9 cellular contexts compared by ENCODE assay signal in genomic region chrX:83535417-83536244, GRCh38. TPM values are rescaled to one million over a fixed set of nuclear protein-coding genes. Genes with fewer than 3 reads are reported as not detected.
A peak's percentile ranks its signal among the peaks of the same experiment; 100 is the strongest.
DNase-seq lines count a peak whose midpoint lies in the region; ATAC-seq and TF ChIP-seq lines count a peak whose summit lies in the region.
"Had no signal": no experiment of that assay in that cellular context is flagged by ENCODE, and none has a peak within 500 bp of the region (broad histone marks: within the 10 kb centered on the region; RNA-seq: fewer than 3 reads in every experiment).

No MANE protein-coding gene starts in this region.

- H3K9me3 ChIP-seq in CD4-positive, CD25-positive, alpha-beta regulatory T cell (ENCODE audit: control insufficient read depth in 2 of 2, low read length in 2 of 2) = no peaks in the 10 kb centered on the region
- H3K9me3 ChIP-seq in Karpas-422 (ENCODE audit: low read length) (peaks cover 3% of the 10 kb centered on the region; the same call in 1 of the 2 replicates), thyroid gland (no peaks in the 10 kb centered on the region)

- H3K4me1 ChIP-seq in CD4-positive, CD25-positive, alpha-beta regulatory T cell (ENCODE audit: control insufficient read depth, insufficient read depth, low read length, poor library complexity, severe bottlenecking) = no peaks in the 10 kb centered on the region
- H3K4me1 ChIP-seq in Karpas-422 (ENCODE audit: low read length) (no peaks in the 10 kb centered on the region), thyroid gland (peaks cover 3 to 6% of the 10 kb centered on the region in 2 donors)

- no peaks in the 10 kb centered on the region for H3K4me1 Mint-ChIP-seq in CD4-positive, CD25-positive, alpha-beta regulatory T cell
- H3K4me1 Mint-ChIP-seq in brain = peaks cover 10% of the 10 kb centered on the region

- TF ChIP-seq CTCF in brain (conservative IDR thresholded peaks at IDR 0.05) (no peak), thyroid gland (IDR thresholded peaks at IDR 0.05) (no peak)

- peak overlapping the region; percentile 32 for H3K4me2 ChIP-seq in Karpas-422 (ENCODE audit: low read depth, low read length, poor library complexity, severe bottlenecking)

- no peak overlapping the region for H3K27ac ChIP-seq in CD4-positive, CD25-positive, alpha-beta regulatory T cell (ENCODE audit: insufficient read depth, low read length, poor library complexity, severe bottlenecking)
- H3K27ac ChIP-seq in Karpas-422 (ENCODE audit: low read length) = no peak overlapping the region
- no peak overlapping the region for H3K27ac ChIP-seq in thyroid gland

- intact Hi-C loops in thyroid gland (cut with DNase I) = no loop called here

- no peaks in the 10 kb centered on the region for H4K20me1 ChIP-seq in Karpas-422 (ENCODE audit: insufficient read depth, low read depth, low read length)

- H3K4me3 Mint-ChIP-seq in CD4-positive, CD25-positive, alpha-beta regulatory T cell = peak overlapping the region; percentile 47 to 66 (median 56)
- peak overlapping the region in 4 of 5 experiments; percentile 41 to 86 (median 60) for H3K4me3 Mint-ChIP-seq in brain

- DNase-seq in CD4-positive, CD25-positive, alpha-beta regulatory T cell = peak in 1 of 3 donors; percentile 2
- DNase-seq in Karpas-422 = no peak
- DNase-seq in stimulated activated CD4-positive, alpha-beta T cell treated with anti-CD3 and anti-CD28 coated beads, Interleukin-1b, Interleukin-23, amount 100 ng/mL, for 48 hours = no peak
- DNase-seq in nucleus accumbens (lab: John Stamatoyannopoulos, UW) = no peak
- DNase-seq in GOT3 (lab: John Stamatoyannopoulos, UW) = no peak
- DNase-seq in thyroid gland = no peak

- TF ChIP-seq POLR2A in thyroid gland (IDR thresholded peaks at IDR 0.05) = no peak

- H3K79me2 ChIP-seq in Karpas-422 (ENCODE audit: low read length) = no peaks in the 10 kb centered on the region

- no peak for ATAC-seq in CD4-positive, CD25-positive, alpha-beta regulatory T cell (ENCODE audit: low read depth in 2 of 2)
- ATAC-seq in GM19372 (IDR thresholded peaks at IDR 0.05; ENCODE audit: low read depth, unreplicated experiment) = peak; percentile 73
- ATAC-seq: Right ventricle myocardium inferior had no signal

- H3K9ac ChIP-seq in Karpas-422 (ENCODE audit: low read length) = 0 out of 2 replicates have a peak overlapping the region, but pooled peaks have one; percentile 27

- peak overlapping the region; percentile 62; the same call in 1 of the 2 replicates for H2AFZ ChIP-seq in Karpas-422 (ENCODE audit: low read length)

- no peaks in the 10 kb centered on the region for H3K9me3 Mint-ChIP-seq in CD4-positive, CD25-positive, alpha-beta regulatory T cell
- no peaks in the 10 kb centered on the region for H3K9me3 Mint-ChIP-seq in brain

- H3K27me3 Mint-ChIP-seq in CD4-positive, CD25-positive, alpha-beta regulatory T cell = no peaks in the 10 kb centered on the region
- H3K27me3 Mint-ChIP-seq in brain = no peaks in the 10 kb centered on the region

- no peaks in the 10 kb centered on the region for H3K9me2 ChIP-seq in Karpas-422 (replicated peaks; ENCODE audit: insufficient read depth, low read length)

- WGBS in thyroid gland, 2 donors = 47 to 51% methylated on average over 7 of the region's 7 CpGs

- H3K27me3 ChIP-seq in CD4-positive, CD25-positive, alpha-beta regulatory T cell (ENCODE audit: control insufficient read depth, insufficient read depth, low read length) = no peaks in the 10 kb centered on the region
- H3K27me3 ChIP-seq in Karpas-422 (ENCODE audit: low read length) = no peaks in the 10 kb centered on the region
- H3K27me3 ChIP-seq in thyroid gland = no peaks in the 10 kb centered on the region

- peak overlapping the region; percentile 51 for H3K4me3 ChIP-seq in CD4-positive, CD25-positive, alpha-beta regulatory T cell (ENCODE audit: low read depth, low read length)
- H3K4me3 ChIP-seq in Karpas-422 (ENCODE audit: low read length) = peak overlapping the region; percentile 54; the same call in 1 of the 2 replicates
- H3K4me3 ChIP-seq in thyroid gland (replicated peaks in 1 of 3) = no peak overlapping the region

- H3K27ac Mint-ChIP-seq in CD4-positive, CD25-positive, alpha-beta regulatory T cell = no peak overlapping the region
- peak overlapping the region in 3 of 5 experiments; percentile 31 to 89 (median 37) for H3K27ac Mint-ChIP-seq in brain

- no peaks in the 10 kb centered on the region for H3K36me3 Mint-ChIP-seq in CD4-positive, CD25-positive, alpha-beta regulatory T cell
- H3K36me3 Mint-ChIP-seq in brain = no peaks in the 10 kb centered on the region

- no peaks in the 10 kb centered on the region for H3K36me3 ChIP-seq in CD4-positive, CD25-positive, alpha-beta regulatory T cell (ENCODE audit: control insufficient read depth, insufficient read depth, low read length)
- H3K36me3 ChIP-seq in Karpas-422 (ENCODE audit: insufficient read depth, low read length) (no peaks in the 10 kb centered on the region), thyroid gland (no peaks in the 10 kb centered on the region)

RNA-seq across cellular contexts. Expression of gene POU3F4, which starts 27.5 kb away (rescaled TPM):
- total RNA-seq in CD4-positive, CD25-positive, alpha-beta regulatory T cell = not detected
- polyA plus RNA-seq in CD4-positive, CD25-positive, alpha-beta regulatory T cell = not detected
- not detected in 2 replicates for total RNA-seq in Karpas-422 (2014; rRNA removed; shearing (Covaris generic); ENCODE audit: low replicate concordance)
- polyA plus RNA-seq in brain (ENCODE audit: insufficient read depth, low read depth, low replicate concordance) = 0.44 TPM
- total RNA-seq in thyroid gland = under 1 TPM in 1 of 4 donors, not detected in 3; 0.25 TPM
- total RNA-seq: Right ventricle myocardium inferior had no signal

Comparison
In these comparisons a context has a peak if more than half of its experiments do, and no peak if none do; other contexts are left out.
1. H3K4me3 ChIP-seq: peak in CD4-positive, CD25-positive, alpha-beta regulatory T cell (single experiment) and Karpas-422 (single experiment); none in thyroid gland (0 of 3).
2. H3K27ac Mint-ChIP-seq: peak in brain (3 of 5); none in CD4-positive, CD25-positive, alpha-beta regulatory T cell (0 of 3).